Comparison of ENCODE assay signal across 9 cellular contexts in genomic region chr19:11847615-11848014, GRCh38. TPM values are rescaled to one million over a fixed set of nuclear protein-coding genes. Genes with fewer than 3 reads are reported as not detected.
DNase-seq lines count a peak whose midpoint lies in the region; ATAC-seq and TF ChIP-seq lines count a peak whose summit lies in the region.
"Not testable (repeated sequence)": the region's sequence is repeated elsewhere in the genome, so short reads cannot be mapped to it uniquely, and the experiment has no call there.
"Had no signal": no experiment of that assay in that cellular context is flagged by ENCODE, and none has a peak within 500 bp of the region (broad histone marks: within the 10 kb centered on the region; RNA-seq: fewer than 3 reads in every experiment).

No MANE protein-coding gene starts in this region.

- H3K27ac Mint-ChIP-seq in IgD-negative memory B cell = peak overlapping the region in 1 of 3 donors; percentile 83
- H3K27ac Mint-ChIP-seq in WTC11 = peak overlapping the region; percentile 88
- H3K27ac Mint-ChIP-seq in neural crest cell (ENCODE audit: unreplicated experiment) = peak overlapping the region; percentile 38

- not testable (repeated sequence) for H3K9me3 Mint-ChIP-seq in IgD-negative memory B cell, WTC11, neural crest cell

- ATAC-seq in Panc1 (peak; percentile 55; the same call in 1 of the 2 replicates), WTC11 (peak; percentile 73)

- not testable (repeated sequence) for BruUV-seq in Panc1 (replicated peaks; lab: Mats Ljungman, UMichigan)

- not testable (repeated sequence) for H3K36me3 Mint-ChIP-seq in IgD-negative memory B cell; neural crest cell (ENCODE audit: low read depth)
- peaks cover 11% of the 10 kb centered on the region; the same call in 1 of the 2 replicates for H3K36me3 Mint-ChIP-seq in WTC11

- not testable (repeated sequence) for H3K27me3 ChIP-seq in Panc1 (ENCODE audit: control insufficient read depth, insufficient read depth, low read length); adipocyte (replicated peaks; ENCODE audit: control insufficient read depth, insufficient read depth, low read length)

- in situ Hi-C loops in Panc1 (cut with HindIII; ENCODE audit: low pct_unique_long_range_greater_than_20kb, low sequenced_read_pairs) = not testable (repeated sequence)

- intact Hi-C loops in Panc1 (cut with micrococcal nuclease; ENCODE audit: unreplicated experiment) = not testable (repeated sequence)

- CTCF ChIA-PET in Panc1 (lab: Charles Lee) = not testable (repeated sequence)
- CTCF ChIA-PET in WTC11 (lab: Charles Lee) = interaction anchor here (0.9 to 2.4 kb wide), 14 partner anchors 9 to 293 kb away, joined by 3 to 27 read pairs (median 5); partner anchors contain the start of genes ZNF20, ZNF440, ZNF441 and ZNF491

- not testable (repeated sequence) for H3K9me3 ChIP-seq in Panc1 (ENCODE audit: control insufficient read depth, insufficient read depth, low read depth, low read length); adipocyte (ENCODE audit: control insufficient read depth, low read length)

- H3K4me1 Mint-ChIP-seq in IgD-negative memory B cell (peaks cover 14 to 22% (median 17%) of the 10 kb centered on the region in 3 donors), WTC11 (peaks cover 24% of the 10 kb centered on the region), neural crest cell (peaks cover 20% of the 10 kb centered on the region)

- H3K4me3 Mint-ChIP-seq in IgD-negative memory B cell = peak overlapping the region in 3 of 4 donors; percentile 83 to 95 (median 85)
- peak overlapping the region; percentile 80 for H3K4me3 Mint-ChIP-seq in WTC11
- peak overlapping the region; percentile 47 for H3K4me3 Mint-ChIP-seq in neural crest cell

- not testable (repeated sequence) for TF ChIP-seq CTCF in Panc1 (IDR thresholded peaks at IDR 0.05); WTC11 (IDR thresholded peaks at IDR 0.05); neural crest cell (conservative IDR thresholded peaks at IDR 0.05)

- not testable (repeated sequence) for H3K27ac ChIP-seq in Panc1 (ENCODE audit: low read length)

- not testable (repeated sequence) for H3K36me3 ChIP-seq in Panc1 (ENCODE audit: control insufficient read depth, insufficient read depth, low read length); adipocyte (ENCODE audit: control insufficient read depth, insufficient read depth, low read length, severe bottlenecking)

- not testable (repeated sequence) for H3K4me3 ChIP-seq in Panc1 (ENCODE audit: low read depth in 2 of 2, low read length in 2 of 2); adipocyte (ENCODE audit: low read length)

- DNase-seq in AG08396 (ENCODE audit: low spot score) (peak; percentile 7), DMS 273 (lab: John Stamatoyannopoulos, UW; ENCODE audit: unreplicated experiment) (peak; percentile 4), WTC11 (ENCODE audit: low spot score) (peak; percentile 61), adipocyte (ENCODE audit: low read depth) (peak; percentile 3), iPS-NIHi11 (ENCODE audit: low spot score) (peak; percentile 14)
- not testable (repeated sequence) for DNase-seq in Panc1 (ENCODE audit: low read depth, low spot score); neural crest cell (ENCODE audit: low read depth, low spot score)

- not testable (repeated sequence) for H3K9ac ChIP-seq in adipocyte (ENCODE audit: low read length)

- POLR2A ChIA-PET in Panc1 (lab: Charles Lee) = not testable (repeated sequence)
- POLR2A ChIA-PET in WTC11 (lab: Charles Lee) = interaction anchor here (0.8 to 1.3 kb wide), 3 partner anchors 8 to 50 kb away, joined by 3 to 4 read pairs (median 3); partner anchors contain the start of gene ZNF491

- H3K27me3 Mint-ChIP-seq in IgD-negative memory B cell; neural crest cell (ENCODE audit: low read depth): not testable (repeated sequence)
- H3K27me3 Mint-ChIP-seq in WTC11 (ENCODE audit: low read depth) = peaks cover 22% of the 10 kb centered on the region

- H3K4me1 ChIP-seq in Panc1 (ENCODE audit: control insufficient read depth, insufficient read depth, low read length); adipocyte (ENCODE audit: control insufficient read depth, insufficient read depth, low read length): not testable (repeated sequence)

RNA-seq across cellular contexts. Expression of gene ZNF439, which starts 0.9 kb away (rescaled TPM):
- polyA plus RNA-seq in IgD-negative memory B cell = 8.7 TPM
- 6.3 TPM for total RNA-seq in Panc1 (2021; ENCODE audit: unreplicated experiment)
- polyA plus RNA-seq in Panc1 (2012; ENCODE audit: insufficient read length) = 2.4 TPM
- 5.7 to 8.5 TPM (median 7.2 TPM) in 3 replicates for total RNA-seq in WTC11 (2021)
- total RNA-seq in neural crest cell = 6.0 and 6.6 TPM in 2 replicates

RNA-seq across cellular contexts. Expression of gene ZNF440, which starts 33.5 kb away (rescaled TPM):
- 1.7 TPM for polyA plus RNA-seq in IgD-negative memory B cell
- total RNA-seq in Panc1 (2021; ENCODE audit: unreplicated experiment) (12.9 TPM), WTC11 (2021) (10.9 to 16.4 TPM (median 12.7 TPM) in 3 replicates), neural crest cell (19.7 and 22.2 TPM in 2 replicates)
- polyA plus RNA-seq in Panc1 (2012; ENCODE audit: insufficient read length) = 3.4 TPM

RNA-seq across cellular contexts. Expression of gene ZNF69, which starts 40.0 kb away (rescaled TPM):
- 2.1 TPM for polyA plus RNA-seq in IgD-negative memory B cell
- total RNA-seq in Panc1 (2021; ENCODE audit: unreplicated experiment) (9.5 TPM), WTC11 (2021) (24.5 to 28.7 TPM (median 24.6 TPM) in 3 replicates), neural crest cell (32.1 and 33.9 TPM in 2 replicates)
- polyA plus RNA-seq in Panc1 (2012; ENCODE audit: insufficient read length) = 2.6 TPM

RNA-seq across cellular contexts. Expression of gene ZNF491, which starts 49.3 kb away (rescaled TPM):
- 0.85 TPM for polyA plus RNA-seq in IgD-negative memory B cell
- total RNA-seq in Panc1 (2021; ENCODE audit: unreplicated experiment) (0.98 TPM), WTC11 (2021) (1.1 to 2.1 TPM (median 1.3 TPM) in 3 replicates), neural crest cell (8.8 and 9.8 TPM in 2 replicates)
- 0.51 TPM for polyA plus RNA-seq in Panc1 (2012; ENCODE audit: insufficient read length)
- total RNA-seq: ascending aorta had no signal
